28 cellular contexts compared by ENCODE assay signal in the genomic region with DNA sequence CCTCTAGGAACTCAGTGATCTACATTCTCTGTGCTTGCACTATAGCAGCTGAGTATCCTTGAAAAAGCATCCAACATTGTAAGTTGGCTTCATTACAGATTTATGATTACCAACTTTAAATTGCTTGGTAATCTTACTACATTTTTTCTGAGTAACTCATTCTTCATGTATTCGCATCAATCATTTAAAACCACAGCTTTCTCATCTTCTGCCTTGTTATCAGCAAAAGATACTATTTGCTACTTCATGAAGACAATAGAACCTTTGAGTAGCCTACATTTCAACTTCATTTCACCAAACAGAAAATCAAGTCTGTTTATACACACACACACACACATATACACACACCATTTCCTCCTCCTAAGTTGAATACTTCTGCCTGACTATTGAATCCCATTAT. TPM values are rescaled to one million over a fixed set of nuclear protein-coding genes. Genes with fewer than 3 reads are reported as not detected.
"Had no signal": no experiment of that assay in that cellular context is flagged by ENCODE, and none has a peak within 500 bp of the region (broad histone marks: within the 10 kb centered on the region; RNA-seq: fewer than 3 reads in every experiment).

No MANE protein-coding gene starts in this region.

- H3K27ac ChIP-seq: adrenal gland, gastroesophageal sphincter, parathyroid adenoma, tibial artery had no signal

- H3K36me3 ChIP-seq: adrenal gland, gastroesophageal sphincter, tibial artery had no signal

- H3K4me1 ChIP-seq: adrenal gland, gastroesophageal sphincter, parathyroid adenoma, tibial artery had no signal

- DNase-seq: activated CD4-positive, alpha-beta T cell treated with anti-CD3 and anti-CD28 coated beads for 1 hour; activated CD4-positive, alpha-beta T cell treated with anti-CD3 and anti-CD28 coated beads, Interleukin-2, amount 50 U/mL, for 1 hour; activated CD8-positive, alpha-beta T cell treated with anti-CD3 and anti-CD28 coated beads, Interleukin-2, amount 10 ng/mL, durations not matched to agents 7 days and 5 days; activated naive CD4-positive, alpha-beta T cell; activated T-cell treated with anti-CD3 and anti-CD28 coated beads, Interleukin-2, amount 50 U/mL, for 1 hour; adrenal gland; cerebellar nuclear complex; cortex of kidney; head of caudate nucleus; hypothalamus; islet precursor cell; left colon; mesendoderm; naive B cell; nucleus accumbens; right cardiac atrium; substantia nigra; T-helper 9 cell; tibial artery had no signal

- H3K27me3 ChIP-seq: gastroesophageal sphincter, tibial artery had no signal

- H3K4me3 ChIP-seq: adrenal gland, gastroesophageal sphincter, tibial artery had no signal

- ATAC-seq: activated CD8-positive, alpha-beta T cell treated with anti-CD3 and anti-CD28 coated beads, Interleukin-2, amount 10 ng/mL, durations not matched to agents 7 days and 5 days; activated T-helper 17 cell treated with anti-CD3 and anti-CD28 coated beads, Interleukin-2, amount 50 U/mL, for 72 hours; gastroesophageal sphincter; left colon; right cardiac atrium had no signal

RNA-seq across cellular contexts. Expression of a gene that starts 6.2 kb away (rescaled TPM):
- total RNA-seq: activated CD8-positive, alpha-beta T cell treated with anti-CD3 and anti-CD28 coated beads, Interleukin-2, amount 10 ng/mL, durations not matched to agents 7 days and 5 days; activated T-helper 17 cell treated with anti-CD3 and anti-CD28 coated beads, Interleukin-2, amount 50 U/mL, for 72 hours; adrenal gland; epithelial cell of proximal tubule; left colon; lower leg skin; mucosa of gallbladder; right cardiac atrium; T-helper 1 cell treated with Interleukin-12 subunit alpha and Interleukin-12 subunit beta and Interleukin-4 antibody, amounts not matched to agents 30 ng/mL and 1 ng/mL, for 36 hours; urinary bladder had no signal
- polyA plus RNA-seq: adrenal gland, neural cell, right cardiac atrium, urinary bladder had no signal
